8 cellular contexts compared by ENCODE assay signal in genomic region chr6:35731736-35732532, GRCh38. TPM values are rescaled to one million over a fixed set of nuclear protein-coding genes. Genes with fewer than 3 reads are reported as not detected.
DNase-seq lines count a peak whose midpoint lies in the region; ATAC-seq and TF ChIP-seq lines count a peak whose summit lies in the region.

No MANE protein-coding gene starts in this region.

- CTCF ChIA-PET in PC-3 (lab: Charles Lee): no interaction called here

- peak overlapping the region; percentile 98 for H2AFZ ChIP-seq in PC-3 (ENCODE audit: low read length)

- H3K79me2 ChIP-seq in PC-3 (ENCODE audit: low read length): no peaks in the 10 kb centered on the region

- no peaks in the 10 kb centered on the region for H4K20me1 ChIP-seq in PC-3 (ENCODE audit: low read length)

- H3K27ac ChIP-seq in HL-60 (replicated peaks) (peak overlapping the region; percentile 80), PC-3 (ENCODE audit: low read length) (peak overlapping the region; percentile 52), esophagus muscularis mucosa (replicated peaks in 1 of 4) (peak overlapping the region; percentile 96 to 100 (median 98))

- POLR2A ChIA-PET in PC-3 (lab: Charles Lee; ENCODE audit: unreplicated experiment): no interaction called here

- no peaks in the 10 kb centered on the region for H3F3A ChIP-seq in PC-3 (ENCODE audit: low read length, unreplicated experiment)

- H3K4me1 ChIP-seq in PC-3 (ENCODE audit: insufficient read depth, low read length) (peaks cover 21% of the 10 kb centered on the region), esophagus muscularis mucosa (peaks cover 62 to 98% (median 89%) of the 10 kb centered on the region in 4 donors)

- ATAC-seq in GM19438 (IDR thresholded peaks at IDR 0.05; ENCODE audit: low read depth, unreplicated experiment): peak; percentile 42
- ATAC-seq in PC-3: peak; percentile 51

- H3K27me3 ChIP-seq in HL-60 (ENCODE audit: insufficient read depth, poor library complexity, severe bottlenecking): no peaks in the 10 kb centered on the region
- no peaks in the 10 kb centered on the region for H3K27me3 ChIP-seq in PC-3 (ENCODE audit: low read length)
- H3K27me3 ChIP-seq in esophagus muscularis mucosa: no peaks in the 10 kb centered on the region

- H3K36me3 ChIP-seq in PC-3 (ENCODE audit: low read depth, low read length) (no peaks in the 10 kb centered on the region), esophagus muscularis mucosa (no peaks in the 10 kb centered on the region)

- TSS peak; percentile 58 for BruUV-seq in PC-3 (replicated peaks; lab: Mats Ljungman, UMichigan)

- WGBS in esophagus muscularis mucosa: under 1% methylated on average over 34 of the region's 61 CpGs

- H3K4me2 ChIP-seq in PC-3 (ENCODE audit: low read length): peak overlapping the region; percentile 96

- TF ChIP-seq EP300 in esophagus muscularis mucosa (IDR thresholded peaks at IDR 0.05): peak; percentile 98

- intact Hi-C loops in PC-3 (cut with micrococcal nuclease) (no loop called here), esophagus muscularis mucosa (cut with DNase I) (no loop called here)

- no peaks in the 10 kb centered on the region for H3K9me2 ChIP-seq in PC-3 (replicated peaks; ENCODE audit: low read length)

- TF ChIP-seq POLR2A in esophagus muscularis mucosa (IDR thresholded peaks at IDR 0.05; ENCODE audit: low read depth): peak; percentile 32

- peak overlapping the region; percentile 71 for H3K9ac ChIP-seq in PC-3 (ENCODE audit: low read length)

- peak overlapping the region; percentile 72 for H3K4me3 ChIP-seq in HL-60 (replicated peaks; ENCODE audit: insufficient read depth, low read length)
- peak overlapping the region; percentile 87 for H3K4me3 ChIP-seq in PC-3 (ENCODE audit: low read length)
- peak overlapping the region; percentile 62 to 70 (median 64) for H3K4me3 ChIP-seq in esophagus muscularis mucosa

- TF ChIP-seq CTCF in HL-60 (IDR thresholded peaks at IDR 0.05; ENCODE audit: insufficient read depth, low read length): no peak
- TF ChIP-seq CTCF in PC-3 (conservative IDR thresholded peaks at IDR 0.05; ENCODE audit: low read depth, low read length): 0 out of 2 replicates have a peak, but pooled peaks have one; percentile 10
- no peak for TF ChIP-seq CTCF in esophagus muscularis mucosa (IDR thresholded peaks at IDR 0.05)

- DNase-seq in COLO668 (lab: John Stamatoyannopoulos, UW; ENCODE audit: unreplicated experiment) (peak; percentile 87), HL-60 (ENCODE audit: low read depth in 1 of 2, low spot score in 1 of 2) (peak; percentile 85 to 92), PC-3 (peak; percentile 82), esophagus muscularis mucosa (ENCODE audit: extremely low spot score) (peak; percentile 99), myocyte (ENCODE audit: low read depth) (peak; percentile 80)
- peak; percentile 95 to 97 for DNase-seq in activated T-cell treated with anti-CD3 and anti-CD28 coated beads, Interleukin-2, amount 50 U/mL, for 48 hours
- peak; percentile 92 for DNase-seq in stimulated activated CD8-positive, alpha-beta memory T cell treated with anti-CD3 and anti-CD28 coated beads, Interleukin-7, amount 100 ng/mL, for 24 hours (ENCODE audit: low read depth)

- no peaks in the 10 kb centered on the region for H3K9me3 ChIP-seq in PC-3 (ENCODE audit: low read length)
- H3K9me3 ChIP-seq in esophagus muscularis mucosa: no peaks in the 10 kb centered on the region

RNA-seq across cellular contexts. Expression of gene ARMC12, which starts 4.9 kb away (rescaled TPM):
- 0.75 TPM in 1 of 2 replicates, not detected in the other for total RNA-seq in PC-3 (2014; rRNA removed)
- total RNA-seq in esophagus muscularis mucosa: 1 to 10 TPM in 1 of 4 donors, under 1 TPM in 2, not detected in 1; 0.50 to 1.0 (median 0.83) TPM
- total RNA-seq in myocyte: 0.16 and 0.37 TPM in 2 replicates
- 0.32 TPM for polyA plus RNA-seq in myocyte (2012)

RNA-seq across cellular contexts. Expression of gene FKBP5, which starts 43.2 kb away (rescaled TPM):
- 11.9 and 12.4 TPM in 2 replicates for total RNA-seq in PC-3 (2014; rRNA removed)
- total RNA-seq in esophagus muscularis mucosa: 100 to 1,000 TPM; 477 to 689 (median 593) TPM
- 10.3 and 13.4 TPM in 2 replicates for total RNA-seq in myocyte
- 11.7 TPM for polyA plus RNA-seq in myocyte (2012)

RNA-seq across cellular contexts. Expression of gene CLPSL2, which starts 44.5 kb away (rescaled TPM):
- not detected in 2 replicates for total RNA-seq in PC-3 (2014; rRNA removed)
- total RNA-seq in esophagus muscularis mucosa: not detected
- not detected in 2 replicates for total RNA-seq in myocyte
- polyA plus RNA-seq in myocyte (2012): not detected

RNA-seq across cellular contexts. Expression of gene CLPSL1, which starts 48.9 kb away (rescaled TPM):
- total RNA-seq in PC-3 (2014; rRNA removed) (not detected in 2 replicates), esophagus muscularis mucosa (not detected), myocyte (not detected in 2 replicates)
- not detected for polyA plus RNA-seq in myocyte (2012)

Comparison
In these comparisons a context has a peak if more than half of its experiments do, and no peak if none do; other contexts are left out.
1. Peak in every context shown above with its lines: DNase-seq, ATAC-seq, H3K4me3 ChIP-seq and H3K27ac ChIP-seq.
2. RNA of gene FKBP5, which starts 43.2 kb away (total RNA-seq): 477 to 689 TPM in esophagus muscularis mucosa; 10.3 to 13.4 TPM in myocyte and 11.9 to 12.4 TPM in PC-3; every median in the first group is over 10 times any median in the second.